In genomic region chr7:148485618-148486017, GRCh38 we compare ENCODE assay signal across 17 cellular contexts.
DNase-seq lines count a peak whose midpoint lies in the region; ATAC-seq, FAIRE-seq and TF ChIP-seq lines count a peak whose summit lies in the region.
"Had no signal": no experiment of that assay in that cellular context is flagged by ENCODE, and none has a peak within 500 bp of the region (broad histone marks: within the 10 kb centered on the region; RNA-seq: fewer than 3 reads in every experiment).

No MANE protein-coding gene starts in this region.

- H3K9me3 Mint-ChIP-seq in nephron progenitor cell (no peaks in the 10 kb centered on the region), T-cell (no peaks in the 10 kb centered on the region)
- H3K9me3 Mint-ChIP-seq in CD8-positive, alpha-beta T cell: no peaks in the 10 kb centered on the region
- H3K9me3 Mint-ChIP-seq: activated CD4-positive, alpha-beta memory T cell treated with anti-CD3 and anti-CD28 coated beads for 36 hours; effector memory CD8-positive, alpha-beta T cell; neural progenitor cell; T-helper 1 cell treated with Interleukin-12 subunit alpha and Interleukin-12 subunit beta and Interleukin-4 antibody, amounts not matched to agents 30 μg/mL and 1 μg/mL, for 36 hours had no signal

- no peak overlapping the region for H3K4me3 Mint-ChIP-seq in nephron progenitor cell
- H3K4me3 Mint-ChIP-seq in T-cell: no peak overlapping the region
- no peak overlapping the region for H3K4me3 Mint-ChIP-seq in CD8-positive, alpha-beta T cell
- H3K4me3 Mint-ChIP-seq: activated CD4-positive, alpha-beta memory T cell treated with anti-CD3 and anti-CD28 coated beads for 36 hours; effector memory CD8-positive, alpha-beta T cell; neural progenitor cell; T-helper 1 cell treated with Interleukin-12 subunit alpha and Interleukin-12 subunit beta and Interleukin-4 antibody, amounts not matched to agents 30 μg/mL and 1 μg/mL, for 36 hours had no signal

- H3K9me3 ChIP-seq in DND-41 (ENCODE audit: insufficient read depth, low read length, severe bottlenecking): no peaks in the 10 kb centered on the region
- no peaks in the 10 kb centered on the region for H3K9me3 ChIP-seq in CD8-positive, alpha-beta T cell (ENCODE audit: low read length)
- H3K9me3 ChIP-seq in esophagus squamous epithelium: no peaks in the 10 kb centered on the region
- H3K9me3 ChIP-seq: left lung, stomach had no signal

- ATAC-seq in DND-41 (ENCODE audit: insufficient read depth, low read depth) (no peak), T-cell (replicated peaks in 1 of 4) (no peak)
- ATAC-seq in CD8-positive, alpha-beta T cell: no peak
- ATAC-seq: effector memory CD8-positive, alpha-beta T cell; left lung; sciatic nerve had no signal

- DNase-seq in DND-41: no peak
- peak; percentile 61 for DNase-seq in NCI-H1694 treated with DMSO at 0.1 percent for 48 hours (lab: John Stamatoyannopoulos, UW)
- no peak for DNase-seq in nephron progenitor cell
- DNase-seq in T-cell: no peak
- DNase-seq in CD8-positive, alpha-beta T cell: no peak
- no peak for DNase-seq in esophagus squamous epithelium (lab: John Stamatoyannopoulos, UW)
- DNase-seq: activated CD4-positive, alpha-beta memory T cell treated with anti-CD3 and anti-CD28 coated beads for 36 hours; effector memory CD8-positive, alpha-beta T cell; left lung; NCI-H2029; stomach had no signal

- no peak overlapping the region for H2AFZ ChIP-seq in DND-41 (ENCODE audit: low read depth, low read length)
- H2AFZ ChIP-seq: neural progenitor cell had no signal

- H3K27me3 Mint-ChIP-seq in nephron progenitor cell (ENCODE audit: low read depth, poor library complexity) (no peaks in the 10 kb centered on the region), T-cell (peaks cover 14 to 19% of the 10 kb centered on the region in 2 donors)
- H3K27me3 Mint-ChIP-seq in CD8-positive, alpha-beta T cell (ENCODE audit: low read depth): peaks cover 10% of the 10 kb centered on the region

- peak overlapping the region; percentile 51 for H3K27ac Mint-ChIP-seq in nephron progenitor cell
- H3K27ac Mint-ChIP-seq in T-cell: no peak overlapping the region
- no peak overlapping the region for H3K27ac Mint-ChIP-seq in CD8-positive, alpha-beta T cell
- H3K27ac Mint-ChIP-seq: activated CD4-positive, alpha-beta memory T cell treated with anti-CD3 and anti-CD28 coated beads for 36 hours; effector memory CD8-positive, alpha-beta T cell; T-helper 1 cell treated with Interleukin-12 subunit alpha and Interleukin-12 subunit beta and Interleukin-4 antibody, amounts not matched to agents 30 μg/mL and 1 μg/mL, for 36 hours had no signal

- 27 to 59% methylated on average over 3 of the region's 3 CpGs for WGBS in esophagus squamous epithelium, 2 donors

- no peak overlapping the region for H3K4me2 ChIP-seq in DND-41 (ENCODE audit: insufficient read depth, low read length)
- H3K4me2 ChIP-seq: neural progenitor cell had no signal

- H3K4me3 ChIP-seq in DND-41 (ENCODE audit: low read depth in 1 of 2, low read length in 2 of 2) (no peak overlapping the region), esophagus squamous epithelium (no peak overlapping the region)
- H3K4me3 ChIP-seq in CD8-positive, alpha-beta T cell (ENCODE audit: low read depth, low read length): no peak overlapping the region
- H3K4me3 ChIP-seq: left lung, neural progenitor cell, stomach had no signal

- no peak for TF ChIP-seq POLR2A in esophagus squamous epithelium (IDR thresholded peaks at IDR 0.05)

- H3K4me1 ChIP-seq in DND-41 (ENCODE audit: insufficient read depth, low read length): no peaks in the 10 kb centered on the region
- no peaks in the 10 kb centered on the region for H3K4me1 ChIP-seq in CD8-positive, alpha-beta T cell (ENCODE audit: insufficient read depth, low read length)
- H3K4me1 ChIP-seq in esophagus squamous epithelium: peaks cover 0 to 13% (median 0%) of the 10 kb centered on the region in 3 donors
- H3K4me1 ChIP-seq: left lung, neural progenitor cell had no signal

- H3K27me3 ChIP-seq in DND-41 (ENCODE audit: insufficient read depth, low read length, poor library complexity): peaks cover 5% of the 10 kb centered on the region
- no peaks in the 10 kb centered on the region for H3K27me3 ChIP-seq in CD8-positive, alpha-beta T cell (ENCODE audit: insufficient read depth, low read length)
- H3K27me3 ChIP-seq in esophagus squamous epithelium: peaks cover 0 to 6% (median 0%) of the 10 kb centered on the region in 4 donors
- H3K27me3 ChIP-seq: neural progenitor cell had no signal

- H3K36me3 Mint-ChIP-seq in nephron progenitor cell (ENCODE audit: low read depth): no peaks in the 10 kb centered on the region
- H3K36me3 Mint-ChIP-seq in T-cell: no peaks in the 10 kb centered on the region
- no peaks in the 10 kb centered on the region for H3K36me3 Mint-ChIP-seq in CD8-positive, alpha-beta T cell
- H3K36me3 Mint-ChIP-seq: activated CD4-positive, alpha-beta memory T cell treated with anti-CD3 and anti-CD28 coated beads for 36 hours; neural progenitor cell had no signal

- TF ChIP-seq CTCF in DND-41 (IDR thresholded peaks at IDR 0.05; ENCODE audit: borderline replicate concordance, extremely low read depth, low read length, poor library complexity, severe bottlenecking): peak; percentile 7
- TF ChIP-seq CTCF in nephron progenitor cell (IDR thresholded peaks at IDR 0.05): no peak
- TF ChIP-seq CTCF in CD8-positive, alpha-beta T cell (IDR thresholded peaks at IDR 0.05): no peak
- TF ChIP-seq CTCF in esophagus squamous epithelium (IDR thresholded peaks at IDR 0.05): peak in 1 of 6 experiments; percentile 17

- peak; percentile 66 for FAIRE-seq in colon (lab: Jason Lieb, UNC)
- FAIRE-seq: astrocyte, HTR-8/SVneo had no signal

- H3K4me1 Mint-ChIP-seq in nephron progenitor cell (peaks cover 37% of the 10 kb centered on the region), T-cell (peaks cover 4 to 8% (median 5%) of the 10 kb centered on the region in 3 donors)
- H3K4me1 Mint-ChIP-seq in CD8-positive, alpha-beta T cell (ENCODE audit: low read depth): no peaks in the 10 kb centered on the region

- no peaks in the 10 kb centered on the region for H3K36me3 ChIP-seq in DND-41 (ENCODE audit: insufficient read depth, low read length)
- no peaks in the 10 kb centered on the region for H3K36me3 ChIP-seq in CD8-positive, alpha-beta T cell (ENCODE audit: insufficient read depth, low read length)
- no peaks in the 10 kb centered on the region for H3K36me3 ChIP-seq in esophagus squamous epithelium
- H3K36me3 ChIP-seq: left lung, neural progenitor cell, stomach had no signal

- CTCF ChIA-PET in T-cell (lab: Charles Lee): no interaction called here
- CTCF ChIA-PET in CD8-positive, alpha-beta T cell (lab: Charles Lee): no interaction called here

- POLR2A ChIA-PET in T-cell (lab: Charles Lee): no interaction called here
- POLR2A ChIA-PET in CD8-positive, alpha-beta T cell (lab: Charles Lee): no interaction called here

- H3K79me2 ChIP-seq in DND-41 (ENCODE audit: insufficient read depth, low read length): no peaks in the 10 kb centered on the region

- no peak overlapping the region for H3K9ac ChIP-seq in DND-41 (ENCODE audit: low read depth, low read length)
- H3K9ac ChIP-seq: neural progenitor cell had no signal

- no peaks in the 10 kb centered on the region for H4K20me1 ChIP-seq in DND-41 (ENCODE audit: insufficient read depth, low read length)

- H3K27ac ChIP-seq in DND-41 (ENCODE audit: low read length) (no peak overlapping the region), esophagus squamous epithelium (no peak overlapping the region)
- no peak overlapping the region for H3K27ac ChIP-seq in CD8-positive, alpha-beta T cell (ENCODE audit: low read depth, low read length)
- H3K27ac ChIP-seq: left lung, neural progenitor cell, stomach had no signal

- intact Hi-C loops in CD8-positive, alpha-beta T cell (cut with DNase I, micrococcal nuclease): no loop called here
- intact Hi-C loops in esophagus squamous epithelium (cut with DNase I): loop anchor here (10.0 kb wide), 1 partner anchor 221 kb away; no protein-coding TSS in a partner anchor
